Comparison of ENCODE assay signal across 19 cellular contexts in genomic region chr4:7024336-7024890, GRCh38.
"Had no signal": no experiment of that assay in that cellular context is flagged by ENCODE, and none has a peak within 500 bp of the region (broad histone marks: within the 10 kb centered on the region; RNA-seq: fewer than 3 reads in every experiment).

No MANE protein-coding gene starts in this region.

- H3K9me3 Mint-ChIP-seq: activated naive CD4-positive, alpha-beta T cell treated with anti-CD3 and anti-CD28 coated beads, Interleukin-2, amount 10 ng/mL, durations not matched to agents 7 days and 5 days; activated naive CD8-positive, alpha-beta T cell treated with anti-CD3 and anti-CD28 coated beads, Interleukin-2, amount 50 U/mL, for 24 hours; neural progenitor cell; stimulated activated effector memory CD8-positive, alpha-beta T cell treated with anti-CD3 and anti-CD28 coated beads, Interleukin-12 subunit alpha, Interleukin-12 subunit beta, amount 100 ng/mL, for 72 hours had no signal

- H3K27ac ChIP-seq: brain microvascular endothelial cell, neural progenitor cell, ovary, right lobe of liver, stomach, WERI-Rb-1 had no signal

- H3K4me3 ChIP-seq: neural progenitor cell, ovary, right lobe of liver, smooth muscle cell, stomach had no signal

- H3K27me3 Mint-ChIP-seq: activated naive CD4-positive, alpha-beta T cell treated with anti-CD3 and anti-CD28 coated beads, Interleukin-2, amount 10 ng/mL, durations not matched to agents 7 days and 5 days; activated naive CD8-positive, alpha-beta T cell treated with anti-CD3 and anti-CD28 coated beads, Interleukin-2, amount 50 U/mL, for 24 hours had no signal

- H3K9ac ChIP-seq: neural progenitor cell had no signal

- H2AFZ ChIP-seq: neural progenitor cell had no signal

- H3K4me1 ChIP-seq: stomach had no signal

- DNase-seq: activated CD4-positive, alpha-beta T cell treated with anti-CD3 and anti-CD28 coated beads, Interleukin-2, amount 50 U/mL, for 48 hours; activated effector memory CD4-positive, alpha-beta T cell treated with Interleukin-2 at 50 U/mL for 16 hours; activated naive CD4-positive, alpha-beta T cell treated with anti-CD3 and anti-CD28 coated beads, Interleukin-2, amount 10 ng/mL, durations not matched to agents 7 days and 5 days; activated naive CD8-positive, alpha-beta T cell treated with anti-CD3 and anti-CD28 coated beads, Interleukin-2, amount 50 U/mL, for 24 hours; activated T-cell treated with anti-CD3 and anti-CD28 coated beads, Interleukin-2, amount 50 U/mL, for 48 hours; brain microvascular endothelial cell; cortex of kidney; head of caudate nucleus; ovary; stimulated activated CD4-positive, alpha-beta T cell treated with anti-CD3 and anti-CD28 coated beads, Interleukin-4, amount 100 ng/mL, for 24 hours; stomach; SW 1271; T-helper 2 cell; WERI-Rb-1 had no signal

- H3K4me2 ChIP-seq: neural progenitor cell, smooth muscle cell had no signal

- H3K4me3 Mint-ChIP-seq: activated naive CD4-positive, alpha-beta T cell treated with anti-CD3 and anti-CD28 coated beads, Interleukin-2, amount 10 ng/mL, durations not matched to agents 7 days and 5 days; activated naive CD8-positive, alpha-beta T cell treated with anti-CD3 and anti-CD28 coated beads, Interleukin-2, amount 50 U/mL, for 24 hours; neural progenitor cell; stimulated activated effector memory CD8-positive, alpha-beta T cell treated with anti-CD3 and anti-CD28 coated beads, Interleukin-12 subunit alpha, Interleukin-12 subunit beta, amount 100 ng/mL, for 72 hours had no signal

- H3K27me3 ChIP-seq: brain microvascular endothelial cell, neural progenitor cell, ovary, right lobe of liver, stomach had no signal

- H3K27ac Mint-ChIP-seq: activated naive CD4-positive, alpha-beta T cell treated with anti-CD3 and anti-CD28 coated beads, Interleukin-2, amount 10 ng/mL, durations not matched to agents 7 days and 5 days; activated naive CD8-positive, alpha-beta T cell treated with anti-CD3 and anti-CD28 coated beads, Interleukin-2, amount 50 U/mL, for 24 hours; neural progenitor cell; stimulated activated effector memory CD8-positive, alpha-beta T cell treated with anti-CD3 and anti-CD28 coated beads, Interleukin-12 subunit alpha, Interleukin-12 subunit beta, amount 100 ng/mL, for 72 hours had no signal

- H3K4me1 Mint-ChIP-seq: activated naive CD4-positive, alpha-beta T cell treated with anti-CD3 and anti-CD28 coated beads, Interleukin-2, amount 10 ng/mL, durations not matched to agents 7 days and 5 days; activated naive CD8-positive, alpha-beta T cell treated with anti-CD3 and anti-CD28 coated beads, Interleukin-2, amount 50 U/mL, for 24 hours had no signal

- H3K9me3 ChIP-seq: ovary, right lobe of liver, stomach had no signal

- H3K36me3 ChIP-seq: neural progenitor cell, ovary had no signal

- ATAC-seq: activated naive CD8-positive, alpha-beta T cell treated with anti-CD3 and anti-CD28 coated beads, Interleukin-2, amount 50 U/mL, for 24 hours; left lobe of liver; right lobe of liver; stimulated activated effector memory CD8-positive, alpha-beta T cell treated with anti-CD3 and anti-CD28 coated beads, Interleukin-12 subunit alpha, Interleukin-12 subunit beta, amount 100 ng/mL, for 72 hours had no signal
